ENCODE assay signal across 14 cellular contexts in genomic region chr22:40218723-40219294, GRCh38. TPM values are rescaled to one million over a fixed set of nuclear protein-coding genes. Genes with fewer than 3 reads are reported as not detected.
DNase-seq lines count a peak whose midpoint lies in the region; ATAC-seq and TF ChIP-seq lines count a peak whose summit lies in the region.
"Had no signal": no experiment of that assay in that cellular context is flagged by ENCODE, and none has a peak within 500 bp of the region (broad histone marks: within the 10 kb centered on the region; RNA-seq: fewer than 3 reads in every experiment).

No MANE protein-coding gene starts in this region.

- no peak overlapping the region for H3K4me3 Mint-ChIP-seq in T-helper 1 cell treated with Interleukin-12 subunit alpha and Interleukin-12 subunit beta and Interleukin-4 antibody, amounts not matched to agents 30 μg/mL and 1 μg/mL, for 36 hours
- peak overlapping the region; percentile 5 to 75 for H3K4me3 Mint-ChIP-seq in effector memory CD8-positive, alpha-beta T cell

- H3K36me3 Mint-ChIP-seq in T-helper 1 cell treated with Interleukin-12 subunit alpha and Interleukin-12 subunit beta and Interleukin-4 antibody, amounts not matched to agents 30 μg/mL and 1 μg/mL, for 36 hours (ENCODE audit: low read depth) = peaks cover 10% of the 10 kb centered on the region
- H3K36me3 Mint-ChIP-seq in effector memory CD8-positive, alpha-beta T cell (ENCODE audit: insufficient read depth) = peaks cover 9% of the 10 kb centered on the region

- POLR2A ChIA-PET in RWPE1 (lab: Yijun Ruan, JAX; ENCODE audit: low non-redundant PET) = no interaction called here

- ATAC-seq in effector memory CD8-positive, alpha-beta T cell (replicated peaks) = no peak
- peak in 3 of 4 donors; percentile 25 to 58 (median 48) for ATAC-seq in psoas muscle
- ATAC-seq in HG03097 (IDR thresholded peaks at IDR 0.05; ENCODE audit: low FRiP score, unreplicated experiment) = no peak
- ATAC-seq: activated CD4-positive, CD25-positive, alpha-beta regulatory T cell treated with anti-CD3 and anti-CD28 coated beads, Interleukin-2, amount 50 U/mL, for 24 hours; HCT116 had no signal

- peaks cover 51% of the 10 kb centered on the region for H3K4me1 Mint-ChIP-seq in T-helper 1 cell treated with Interleukin-12 subunit alpha and Interleukin-12 subunit beta and Interleukin-4 antibody, amounts not matched to agents 30 μg/mL and 1 μg/mL, for 36 hours (ENCODE audit: low read depth)
- peaks cover 61 to 72% of the 10 kb centered on the region in 2 donors for H3K4me1 Mint-ChIP-seq in effector memory CD8-positive, alpha-beta T cell (ENCODE audit: low read depth in 2 of 2)

- CTCF ChIA-PET in RWPE1 (lab: Yijun Ruan, JAX) = interaction anchor here (0.6 kb wide), 1 partner anchor 21 kb away, joined by 3 read pairs; no protein-coding TSS in a partner anchor

- no peaks in the 10 kb centered on the region for H3K27me3 Mint-ChIP-seq in T-helper 1 cell treated with Interleukin-12 subunit alpha and Interleukin-12 subunit beta and Interleukin-4 antibody, amounts not matched to agents 30 μg/mL and 1 μg/mL, for 36 hours (ENCODE audit: low read depth)
- no peaks in the 10 kb centered on the region for H3K27me3 Mint-ChIP-seq in effector memory CD8-positive, alpha-beta T cell

- intact Hi-C loops in psoas muscle (cut with DNase I) = no loop called here

- DNase-seq in T-helper 1 cell (no peak), RWPE1 (ENCODE audit: low spot score) (no peak), psoas muscle (no peak), NCI-H2081 (lab: John Stamatoyannopoulos, UW) (no peak), cerebellum (ENCODE audit: low spot score) (no peak)
- DNase-seq in effector memory CD8-positive, alpha-beta T cell = no peak
- DNase-seq: ACHN, DMS79, hypothalamus, NCI-H187 had no signal

- 53 to 71% (median 65%) methylated on average over 6 of the region's 6 CpGs for WGBS in psoas muscle, 3 donors

- no peaks in the 10 kb centered on the region for H3K9me3 Mint-ChIP-seq in T-helper 1 cell treated with Interleukin-12 subunit alpha and Interleukin-12 subunit beta and Interleukin-4 antibody, amounts not matched to agents 30 μg/mL and 1 μg/mL, for 36 hours
- H3K9me3 Mint-ChIP-seq in effector memory CD8-positive, alpha-beta T cell = no peaks in the 10 kb centered on the region

- no peaks in the 10 kb centered on the region for H3K27me3 ChIP-seq in psoas muscle (ENCODE audit: insufficient read depth in 3 of 3, low read length in 2 of 3)

- H3K4me3 ChIP-seq in psoas muscle = no peak overlapping the region

- TF ChIP-seq CTCF in RWPE1 (conservative IDR thresholded peaks at IDR 0.05; ENCODE audit: low read depth) (no peak), psoas muscle (IDR thresholded peaks at IDR 0.05) (no peak)

- H3K27ac Mint-ChIP-seq in T-helper 1 cell treated with Interleukin-12 subunit alpha and Interleukin-12 subunit beta and Interleukin-4 antibody, amounts not matched to agents 30 μg/mL and 1 μg/mL, for 36 hours = peak overlapping the region; percentile 50
- peak overlapping the region; percentile 84 to 85 for H3K27ac Mint-ChIP-seq in effector memory CD8-positive, alpha-beta T cell

- peak overlapping the region; percentile 85 for H3K27ac ChIP-seq in RWPE1
- H3K27ac ChIP-seq in psoas muscle = peak overlapping the region; percentile 65

- no peaks in the 10 kb centered on the region for H3K9me3 ChIP-seq in psoas muscle

- no peaks in the 10 kb centered on the region for H3K36me3 ChIP-seq in psoas muscle (ENCODE audit: insufficient read depth in 1 of 2, low read depth in 1 of 2)

- peaks cover 54% of the 10 kb centered on the region for H3K4me1 ChIP-seq in psoas muscle

RNA-seq across cellular contexts. Expression of gene TNRC6B, which starts 41.1 kb away (rescaled TPM):
- 10 to 100 TPM; 27.9 to 49.4 (median 32.6) TPM for total RNA-seq in psoas muscle
- 10 to 100 TPM in 1 of 3 donors, 1 to 10 TPM in 2; 2.2 to 17.4 (median 2.5) TPM for polyA plus RNA-seq in psoas muscle
- 70.7 TPM for total RNA-seq in cerebellum

Comparison
In these comparisons a context has a peak if more than half of its experiments do, and no peak if none do; other contexts are left out.
1. ATAC-seq: peak in psoas muscle (3 of 4); none in effector memory CD8-positive, alpha-beta T cell (single experiment) and HG03097 (single experiment).